In the genomic region with DNA sequence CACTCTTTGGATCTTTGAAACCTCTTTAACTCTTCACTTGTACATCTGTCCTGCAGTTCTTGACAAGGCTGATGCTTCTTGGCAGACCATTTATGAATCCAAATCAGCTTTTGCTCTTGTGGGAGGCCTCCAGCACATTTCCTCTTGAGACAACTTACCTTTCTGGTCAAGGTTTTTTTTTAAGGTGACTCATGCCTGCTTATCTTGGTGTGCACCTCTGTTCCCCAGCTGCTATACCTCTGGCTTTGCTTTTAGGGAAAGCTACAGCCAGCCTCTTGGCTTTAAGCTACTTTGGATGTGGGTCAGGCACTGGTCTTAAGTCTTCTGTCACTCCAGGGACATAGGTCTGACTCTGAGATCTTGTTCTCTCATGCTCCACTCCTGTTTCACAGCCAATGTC, we compare ENCODE assay signal across 19 cellular contexts.
DNase-seq lines count a peak whose midpoint lies in the region; ATAC-seq and TF ChIP-seq lines count a peak whose summit lies in the region.
"Had no signal": no experiment of that assay in that cellular context is flagged by ENCODE, and none has a peak within 500 bp of the region (broad histone marks: within the 10 kb centered on the region; RNA-seq: fewer than 3 reads in every experiment).

No MANE protein-coding gene starts in this region.

- H3K27me3 Mint-ChIP-seq in T-helper 17 cell = no peaks in the 10 kb centered on the region
- H3K27me3 Mint-ChIP-seq in mesothelial cell of epicardium (ENCODE audit: low read depth) = peaks cover 5% of the 10 kb centered on the region

- H3K27ac Mint-ChIP-seq in T-helper 17 cell = peak overlapping the region; percentile 6
- no peak overlapping the region for H3K27ac Mint-ChIP-seq in mesothelial cell of epicardium
- H3K27ac Mint-ChIP-seq: CD4-positive, CD25-positive, alpha-beta regulatory T cell had no signal

- no peaks in the 10 kb centered on the region for H3K9me3 ChIP-seq in T-helper 17 cell (ENCODE audit: control insufficient read depth, low read length, poor library complexity, severe bottlenecking)

- H3K4me1 Mint-ChIP-seq in T-helper 17 cell = peaks cover 2% of the 10 kb centered on the region
- H3K4me1 Mint-ChIP-seq in mesothelial cell of epicardium = no peaks in the 10 kb centered on the region
- H3K4me1 Mint-ChIP-seq: CD4-positive, CD25-positive, alpha-beta regulatory T cell had no signal

- ATAC-seq in T-helper 17 cell = no peak
- ATAC-seq in foreskin keratinocyte = peak; percentile 79
- ATAC-seq: HepG2, K562 had no signal

- DNase-seq in HPDE6-E6E7 (ENCODE audit: extremely low spot score) (peak; percentile 16), T-helper 17 cell (no peak), foreskin keratinocyte (peak in 1 of 2 donors; percentile 48), renal cortical epithelial cell (ENCODE audit: low read depth) (peak; percentile 12), mesothelial cell of epicardium (ENCODE audit: low spot score in 2 of 2, unreplicated experiment in 2 of 2) (no peak), NCI-H510A (lab: John Stamatoyannopoulos, UW) (no peak)
- DNase-seq in activated effector memory CD4-positive, alpha-beta T cell treated with Interleukin-2 at 50 U/mL for 16 hours = no peak
- DNase-seq: CD4-positive, CD25-positive, alpha-beta regulatory T cell; DMS 273 treated with DMSO at 0.1 percent for 48 hours; GDM1; MM.1S; NCI-H1048; NCI-H1417 treated with DMSO at 0.1 percent for 48 hours; NCI-H1930; NCI-H345; NCI-H524 treated with DMSO at 0.1 percent for 48 hours; Right ventricle myocardium superior had no signal

- H3K27ac ChIP-seq in foreskin keratinocyte = no peak overlapping the region

- peaks cover 19% of the 10 kb centered on the region for H3K9me3 Mint-ChIP-seq in mesothelial cell of epicardium

- no peaks in the 10 kb centered on the region for H3K36me3 Mint-ChIP-seq in T-helper 17 cell (ENCODE audit: low read depth)
- H3K36me3 Mint-ChIP-seq in mesothelial cell of epicardium = peaks cover 2% of the 10 kb centered on the region
- H3K36me3 Mint-ChIP-seq: CD4-positive, CD25-positive, alpha-beta regulatory T cell had no signal

- H3K4me3 Mint-ChIP-seq in T-helper 17 cell (no peak overlapping the region), mesothelial cell of epicardium (no peak overlapping the region)
- H3K4me3 Mint-ChIP-seq: CD4-positive, CD25-positive, alpha-beta regulatory T cell had no signal

- no peak for TF ChIP-seq CTCF in foreskin keratinocyte (conservative IDR thresholded peaks at IDR 0.05)
- TF ChIP-seq CTCF in mesothelial cell of epicardium (IDR thresholded peaks at IDR 0.05; ENCODE audit: unreplicated experiment) = no peak

- no peaks in the 10 kb centered on the region for H3K27me3 ChIP-seq in foreskin keratinocyte

- H3K4me1 ChIP-seq in foreskin keratinocyte = peaks cover 10% of the 10 kb centered on the region

Comparison
In these comparisons a context has a peak if more than half of its experiments do, and no peak if none do; other contexts are left out.
1. DNase-seq: peak in HPDE6-E6E7 (single experiment) and renal cortical epithelial cell (single experiment); none in T-helper 17 cell (0 of 3), mesothelial cell of epicardium (0 of 2), NCI-H510A (single experiment) and activated effector memory CD4-positive, alpha-beta T cell treated with Interleukin-2 at 50 U/mL for 16 hours (single experiment).